Comparison of ENCODE assay signal across 23 cellular contexts in genomic region chr14:51977075-51977474, GRCh38.
"Had no signal": no experiment of that assay in that cellular context is flagged by ENCODE, and none has a peak within 500 bp of the region (broad histone marks: within the 10 kb centered on the region; RNA-seq: fewer than 3 reads in every experiment).

No MANE protein-coding gene starts in this region.

- H3K4me1 Mint-ChIP-seq: T-helper 17 cell had no signal

- H3K4me3 ChIP-seq: K562 had no signal

- DNase-seq: activated CD4-positive, alpha-beta T cell treated with anti-CD3 and anti-CD28 coated beads for 48 hours; activated CD4-positive, alpha-beta T cell treated with anti-CD3 and anti-CD28 coated beads, Interleukin-2, amount 50 U/mL, for 48 hours; activated CD4-positive, CD25-positive, alpha-beta regulatory T cell treated with anti-CD3 and anti-CD28 coated beads, Interleukin-2, amount 50 U/mL, for 72 hours; activated CD8-positive, alpha-beta memory T cell treated with anti-CD3 and anti-CD28 coated beads, Interleukin-2, amount 10 ng/mL, durations not matched to agents 7 days and 5 days; activated gamma-delta T cell; activated naive CD4-positive, alpha-beta T cell treated with anti-CD3 and anti-CD28 coated beads for 36 hours; activated T-cell treated with anti-CD3 and anti-CD28 coated beads, Interleukin-2, amount 50 U/mL, for 4 hours; anterior cingulate cortex; Karpas-422; MM.1S; NCI-H1105; NCI-H1436; NCI-H1694 treated with DMSO at 0.1 percent for 48 hours; NCI-H2029 treated with DMSO at 0.1 percent for 48 hours; NCI-H510A treated with DMSO at 0.1 percent for 48 hours; PC-3; SHP77 treated with DMSO at 0.1 percent for 48 hours; T-helper 17 cell; T-helper 9 cell had no signal

- H3K27me3 Mint-ChIP-seq: activated CD8-positive, alpha-beta memory T cell treated with anti-CD3 and anti-CD28 coated beads, Interleukin-2, amount 10 ng/mL, durations not matched to agents 7 days and 5 days; activated naive CD8-positive, alpha-beta T cell had no signal

- ATAC-seq: activated CD8-positive, alpha-beta memory T cell treated with anti-CD3 and anti-CD28 coated beads, Interleukin-2, amount 10 ng/mL, durations not matched to agents 7 days and 5 days; activated T-cell treated with anti-CD3 and anti-CD28 coated beads, Interleukin-2, amount 50 U/mL, for 4 hours; activated T-helper 17 cell treated with anti-CD3 and anti-CD28 coated beads, Interleukin-2, amount 50 U/mL, for 72 hours; K562; PC-3; T-helper 17 cell; WTC11 had no signal

- H3K36me3 Mint-ChIP-seq: activated CD8-positive, alpha-beta memory T cell treated with anti-CD3 and anti-CD28 coated beads, Interleukin-2, amount 10 ng/mL, durations not matched to agents 7 days and 5 days; activated naive CD8-positive, alpha-beta T cell; WTC11 had no signal

- H3K9me3 Mint-ChIP-seq: activated naive CD4-positive, alpha-beta T cell treated with anti-CD3 and anti-CD28 coated beads for 36 hours; activated T-cell treated with anti-CD3 and anti-CD28 coated beads, Interleukin-2, amount 50 U/mL, for 4 hours; activated T-helper 17 cell treated with anti-CD3 and anti-CD28 coated beads, Interleukin-2, amount 50 U/mL, for 72 hours; WTC11 had no signal

- H3K4me3 Mint-ChIP-seq: activated CD8-positive, alpha-beta memory T cell treated with anti-CD3 and anti-CD28 coated beads, Interleukin-2, amount 10 ng/mL, durations not matched to agents 7 days and 5 days; activated naive CD4-positive, alpha-beta T cell treated with anti-CD3 and anti-CD28 coated beads for 36 hours; activated naive CD8-positive, alpha-beta T cell; activated T-cell treated with anti-CD3 and anti-CD28 coated beads, Interleukin-2, amount 50 U/mL, for 4 hours; activated T-helper 17 cell treated with anti-CD3 and anti-CD28 coated beads, Interleukin-2, amount 50 U/mL, for 72 hours; T-helper 17 cell; WTC11 had no signal

- H3K27ac Mint-ChIP-seq: activated CD8-positive, alpha-beta memory T cell treated with anti-CD3 and anti-CD28 coated beads, Interleukin-2, amount 10 ng/mL, durations not matched to agents 7 days and 5 days; activated T-helper 17 cell treated with anti-CD3 and anti-CD28 coated beads, Interleukin-2, amount 50 U/mL, for 72 hours; WTC11 had no signal
